In genomic region chr13:24671367-24672117, GRCh38 we compare ENCODE assay signal across 8 cellular contexts. TPM values are rescaled to one million over a fixed set of nuclear protein-coding genes. Genes with fewer than 3 reads are reported as not detected.
DNase-seq lines count a peak whose midpoint lies in the region; ATAC-seq, FAIRE-seq and TF ChIP-seq lines count a peak whose summit lies in the region.

No MANE protein-coding gene starts in this region.

- ATAC-seq in GM12878 (peak; percentile 64), GM18870 (IDR thresholded peaks at IDR 0.05; ENCODE audit: unreplicated experiment) (no peak), HG03354 (IDR thresholded peaks at IDR 0.05; ENCODE audit: poor library complexity, severe bottlenecking, unreplicated experiment) (no peak)

- intact Hi-C loops in GM12878 (cut with micrococcal nuclease; ENCODE audit: unreplicated experiment) = loop anchor here (1.0 to 2.0 kb wide), 2 partner anchors 65 to 91 kb away; no protein-coding TSS in a partner anchor

- H4K20me1 ChIP-seq in GM12878 (ENCODE audit: control insufficient read depth, insufficient read depth) = no peaks in the 10 kb centered on the region

- TF ChIP-seq EP300 in GM12878 (IDR thresholded peaks at IDR 0.05; ENCODE audit: borderline replicate concordance in 1 of 2, control insufficient read depth in 1 of 2, low read depth in 2 of 2, low read length in 2 of 2) = no peak

- H3K4me3 ChIP-seq in GM12878 (no peak overlapping the region), skin epidermis (no peak overlapping the region)

- H3K36me3 ChIP-seq in GM12878 (ENCODE audit: control insufficient read depth in 2 of 2, insufficient read depth in 2 of 2, low read length in 1 of 2) = no peaks in the 10 kb centered on the region

- H3K9ac ChIP-seq in GM12878 (ENCODE audit: control insufficient read depth, insufficient read depth, low read length) = no peak overlapping the region

- no peak for TF ChIP-seq POLR2A in GM12878 (IDR thresholded peaks at IDR 0.05; ENCODE audit: low read depth, low read length)

- in situ Hi-C loops in GM13977 (cut with MboI; ENCODE audit: low pct_unique_long_range_greater_than_20kb, low sequenced_read_pairs, unreplicated experiment) (no loop called here), GM12878 (cut with MboI) (no loop called here)

- 0 out of 2 replicates have a peak overlapping the region, but pooled peaks have one; percentile 0 for H3K4me2 ChIP-seq in GM12878 (ENCODE audit: control insufficient read depth, insufficient read depth)

- H3K27ac ChIP-seq in C4-2B (no peak overlapping the region), GM12878 (ENCODE audit: control insufficient read depth, insufficient read depth) (no peak overlapping the region), skin epidermis (peak overlapping the region in 15 of 21 experiments; percentile 2 to 77 (median 65))

- peak overlapping the region; percentile 1 for H2AFZ ChIP-seq in GM12878 (ENCODE audit: control insufficient read depth, low read depth, low read length)

- SMC1A ChIA-PET in GM12878 (lab: Charles Lee; ENCODE audit: uncharacterized antibody, unreplicated experiment) = interaction anchor here (1.6 to 2.4 kb wide), 2 partner anchors 66 to 91 kb away, joined by 7 to 10 read pairs; no protein-coding TSS in a partner anchor

- POLR2A ChIA-PET in GM12878 (lab: Charles Lee) = no interaction called here

- FAIRE-seq in GM12878 (lab: Jason Lieb, UNC) = peak; percentile 88

- H3K27me3 ChIP-seq in GM12878 (replicated peaks in 1 of 2; ENCODE audit: control insufficient read depth in 2 of 2, insufficient read depth in 2 of 2, low read length in 1 of 2) = peaks cover 0 to 2% of the 10 kb centered on the region in 2 experiments; a peak in 2 of 4 replicates

- DNase-seq in GM13977 (ENCODE audit: low spot score) = peak; percentile 51
- peak; percentile 57 for DNase-seq in NCI-H460 (ENCODE audit: extremely low read depth, low read depth)
- DNase-seq in GM12878 (ENCODE audit: low read depth, low spot score) = no peak
- peak; percentile 80 for DNase-seq in iPS-NIHi11 (ENCODE audit: low spot score)

- WGBS in GM12878 (ENCODE audit: insufficient coverage, insufficient replicate concordance, low lambda C conversion rate, missing lambda C conversion rate) = 40% methylated on average over 14 of the region's 14 CpGs

- no peaks in the 10 kb centered on the region for H3K9me3 ChIP-seq in GM12878 (replicated peaks; ENCODE audit: control insufficient read depth, insufficient read depth, low read length)

- H3K4me1 ChIP-seq in GM12878 (ENCODE audit: control insufficient read depth, insufficient read depth, low read length) = no peaks in the 10 kb centered on the region

- peak; percentile 62 for TF ChIP-seq RAD21 in GM12878 (IDR thresholded peaks at IDR 0.05; ENCODE audit: insufficient read depth, low read depth, low read length)

- TF ChIP-seq CTCF in C4-2B (conservative IDR thresholded peaks at IDR 0.05) (peak; percentile 99), GM13977 (IDR thresholded peaks at IDR 0.05; ENCODE audit: extremely low read depth, insufficient read depth, missing control alignments) (peak; percentile 69), GM12878 (IDR thresholded peaks at IDR 0.05 in 2 of 3, conservative IDR thresholded peaks at IDR 0.05 in 1 of 3; ENCODE audit: control insufficient read depth in 2 of 3, extremely low read depth in 1 of 3, insufficient read depth in 1 of 3, low read depth in 3 of 3, low read length in 3 of 3) (peak; percentile 50 to 66 (median 65))

- H3K79me2 ChIP-seq in GM12878 (ENCODE audit: control insufficient read depth, insufficient read depth, low read length) = no peaks in the 10 kb centered on the region

- RAD21 ChIA-PET in GM12878 (lab: Charles Lee; ENCODE audit: unreplicated experiment) = interaction anchor here (0.6 to 2.3 kb wide), 4 partner anchors 10 to 96 kb away, joined by 3 to 10 read pairs (median 3); no protein-coding TSS in a partner anchor

- CTCF ChIA-PET in GM12878 (lab: Yijun Ruan, JAX) = interaction anchor here (0.7 to 4.1 kb wide), 8 partner anchors 11 to 368 kb away, joined by 3 to 34 read pairs (median 4); no protein-coding TSS in a partner anchor

- no TSS peak for BruUV-seq in GM12878 (replicated peaks; lab: Mats Ljungman, UMichigan)

TF ChIP-seq in GM12878, 131 proteins besides CTCF, POLR2A, EP300 and RAD21 (continues in another document):
- TF ChIP-seq EED (IDR thresholded peaks at IDR 0.05; ENCODE audit: low read depth) (peak; percentile 39; the same call in 1 of the 2 replicates), TCF7 (IDR thresholded peaks at IDR 0.05; ENCODE audit: borderline replicate concordance) (no peak), ZNF274 (IDR thresholded peaks at IDR 0.05; ENCODE audit: insufficient read depth, insufficient read length) (no peak), SMC3 (IDR thresholded peaks at IDR 0.05; ENCODE audit: borderline replicate concordance, low read length) (peak; percentile 65; the same call in 1 of the 2 replicates), SREBF1 (IDR thresholded peaks at IDR 0.05; ENCODE audit: low read length) (no peak), PBX3 (IDR thresholded peaks at IDR 0.05; ENCODE audit: insufficient replicate concordance, low read depth, low read length) (no peak), KAT2A (conservative IDR thresholded peaks at IDR 0.05; ENCODE audit: control insufficient read depth, low read depth, low read length) (no peak), YY1 (IDR thresholded peaks at IDR 0.05; ENCODE audit: low read depth, low read length) (0 out of 2 replicates have a peak, but pooled peaks have one; percentile 34)
- TF ChIP-seq, protein P1, sequence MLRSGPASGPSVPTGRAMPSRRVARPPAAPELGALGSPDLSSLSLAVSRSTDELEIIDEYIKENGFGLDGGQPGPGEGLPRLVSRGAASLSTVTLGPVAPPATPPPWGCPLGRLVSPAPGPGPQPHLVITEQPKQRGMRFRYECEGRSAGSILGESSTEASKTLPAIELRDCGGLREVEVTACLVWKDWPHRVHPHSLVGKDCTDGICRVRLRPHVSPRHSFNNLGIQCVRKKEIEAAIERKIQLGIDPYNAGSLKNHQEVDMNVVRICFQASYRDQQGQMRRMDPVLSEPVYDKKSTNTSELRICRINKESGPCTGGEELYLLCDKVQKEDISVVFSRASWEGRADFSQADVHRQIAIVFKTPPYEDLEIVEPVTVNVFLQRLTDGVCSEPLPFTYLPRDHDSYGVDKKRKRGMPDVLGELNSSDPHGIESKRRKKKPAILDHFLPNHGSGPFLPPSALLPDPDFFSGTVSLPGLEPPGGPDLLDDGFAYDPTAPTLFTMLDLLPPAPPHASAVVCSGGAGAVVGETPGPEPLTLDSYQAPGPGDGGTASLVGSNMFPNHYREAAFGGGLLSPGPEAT (IDR thresholded peaks at IDR 0.05; ENCODE audit: low read depth) = no peak

RNA-seq across cellular contexts. Expression of gene ATP12A, which starts 8.7 kb away (rescaled TPM):
- total RNA-seq in NCI-H460 (2014; rRNA removed; shearing (Covaris generic)) = 0.10 TPM in 1 of 2 replicates, not detected in the other
- not detected in 2 replicates for polyA plus RNA-seq in NCI-H460 (2014; cell fraction: nucleus; rRNA removed)
- 0.10 TPM in 1 of 2 replicates, not detected in the other for total RNA-seq in GM12878 (2013; cell fraction: nucleolus; rRNA removed)
- total RNA-seq in GM12878 (2014; rRNA removed) (0.06 TPM in 1 of 2 replicates, not detected in the other), GM12878 (2014; rRNA removed; fragmentation: Illumina TruSeq; extraction: Trizol) (0.05 TPM in 1 of 2 replicates, not detected in the other), GM12878 (2021) (not detected in 2 replicates)
- not detected for polyA plus RNA-seq in GM12878 (2011; ENCODE audit: low read depth)
- polyA plus RNA-seq in GM12878 (2011; rRNA removed) (not detected in 2 replicates), GM12878 (2014; fragmentation: Illumina TruSeq; extraction: Trizol) (0.03 and 0.06 TPM in 2 replicates), GM12878 (2014; fragmentation: Nextera tagmentation; extraction: Ambion mirVana) (under 1 TPM; 0.02 to 0.08 TPM), GM12878 (2014; rRNA removed) (not detected in 2 replicates), GM12878 (2016; fragmentation: Nextera tagmentation; extraction: Ambion mirVana) (not detected)
- polyA plus RNA-seq in GM12878 (2011; cell fraction: cytosol; rRNA removed) = 0.01 TPM in 1 of 2 replicates, not detected in the other
- not detected in 2 replicates for polyA plus RNA-seq in GM12878 (2011; cell fraction: nucleus; rRNA removed)
- 0.03 TPM in 1 of 2 replicates, not detected in the other for polyA plus RNA-seq in GM12878 (2012)
- polyA minus RNA-seq in GM12878 (2011; rRNA and poly(A)+ RNA removed) = not detected in 2 replicates
- polyA minus RNA-seq in GM12878 (2011; cell fraction: cytosol; rRNA and poly(A)+ RNA removed) = not detected in 2 replicates
- polyA minus RNA-seq in GM12878 (2011; cell fraction: nucleus; rRNA and poly(A)+ RNA removed) = not detected in 2 replicates

Comparison
In these comparisons a context has a peak if more than half of its experiments do, and no peak if none do; other contexts are left out.
1. H3K27ac ChIP-seq: peak in skin epidermis (15 of 21); none in C4-2B (single experiment) and GM12878 (single experiment).
2. Peak in every context shown above with its lines, with median percentiles within 50 percentile points of each other: CTCF ChIP-seq.